In the genomic region with DNA sequence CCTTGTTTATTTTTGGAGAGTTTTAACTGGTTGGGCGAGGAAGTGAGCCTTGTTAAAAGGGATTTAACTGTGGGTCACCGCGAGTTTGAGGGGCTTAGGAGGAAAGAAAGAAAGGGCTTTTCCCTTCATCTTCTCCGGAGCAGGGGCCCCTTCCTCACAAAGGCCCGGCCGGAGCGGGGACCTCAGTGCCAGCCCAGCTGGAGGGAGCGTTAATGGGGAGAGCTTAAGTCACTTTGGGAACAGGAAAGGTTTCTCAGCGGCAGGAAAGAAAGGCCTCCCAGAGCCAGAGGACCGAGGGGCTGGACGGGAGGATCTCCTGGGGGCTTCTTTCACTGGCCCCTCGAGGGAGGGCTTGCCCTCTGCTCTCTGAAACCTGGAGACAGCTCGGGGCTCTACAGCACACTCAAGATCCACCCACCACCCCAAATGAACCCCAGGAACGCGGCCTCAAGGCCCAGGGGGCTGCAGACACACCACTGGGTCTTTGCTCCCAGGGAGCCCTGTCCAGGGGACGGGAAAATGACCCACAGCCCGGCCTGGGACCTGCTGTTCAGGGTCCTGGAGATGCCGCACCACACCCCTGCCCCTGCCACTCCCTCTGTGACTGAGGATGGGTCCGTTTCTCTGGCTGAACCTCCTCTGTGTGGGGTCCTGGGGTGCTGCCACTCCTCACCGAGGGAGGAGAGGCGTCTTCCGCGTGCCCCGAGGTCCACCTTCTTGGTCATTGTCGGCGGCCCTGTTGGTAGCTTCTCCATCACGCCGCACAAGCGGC, we compare ENCODE assay signal across 1 cellular context.
TF ChIP-seq lines count a peak whose summit lies in the region.

No MANE protein-coding gene starts in this region.

TF ChIP-seq in IMR-90, 13 proteins besides CTCF, POLR2A, EP300 and RAD21 (continued from another document):
- TF ChIP-seq, protein P1, sequence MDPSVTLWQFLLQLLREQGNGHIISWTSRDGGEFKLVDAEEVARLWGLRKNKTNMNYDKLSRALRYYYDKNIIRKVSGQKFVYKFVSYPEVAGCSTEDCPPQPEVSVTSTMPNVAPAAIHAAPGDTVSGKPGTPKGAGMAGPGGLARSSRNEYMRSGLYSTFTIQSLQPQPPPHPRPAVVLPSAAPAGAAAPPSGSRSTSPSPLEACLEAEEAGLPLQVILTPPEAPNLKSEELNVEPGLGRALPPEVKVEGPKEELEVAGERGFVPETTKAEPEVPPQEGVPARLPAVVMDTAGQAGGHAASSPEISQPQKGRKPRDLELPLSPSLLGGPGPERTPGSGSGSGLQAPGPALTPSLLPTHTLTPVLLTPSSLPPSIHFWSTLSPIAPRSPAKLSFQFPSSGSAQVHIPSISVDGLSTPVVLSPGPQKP (IDR thresholded peaks at IDR 0.05; ENCODE audit: borderline replicate concordance, low read depth, low read length) = no peak
- no peak for TF ChIP-seq MAFK (IDR thresholded peaks at IDR 0.05; ENCODE audit: low read depth, low read length)
- TF ChIP-seq RFX5 (IDR thresholded peaks at IDR 0.05; ENCODE audit: low read depth, low read length) = no peak
- TF ChIP-seq USF2 (IDR thresholded peaks at IDR 0.05; ENCODE audit: low read depth, low read length) = no peak
- TF ChIP-seq MXI1 (IDR thresholded peaks at IDR 0.05; ENCODE audit: borderline replicate concordance, low read depth, low read length) = no peak
- TF ChIP-seq RCOR1 (IDR thresholded peaks at IDR 0.05; ENCODE audit: insufficient replicate concordance, low read length) = no peak
- TF ChIP-seq CEBPB (IDR thresholded peaks at IDR 0.05; ENCODE audit: low read depth, low read length) = no peak
